ENCODE assay signal across 1 cellular context in the genomic region with DNA sequence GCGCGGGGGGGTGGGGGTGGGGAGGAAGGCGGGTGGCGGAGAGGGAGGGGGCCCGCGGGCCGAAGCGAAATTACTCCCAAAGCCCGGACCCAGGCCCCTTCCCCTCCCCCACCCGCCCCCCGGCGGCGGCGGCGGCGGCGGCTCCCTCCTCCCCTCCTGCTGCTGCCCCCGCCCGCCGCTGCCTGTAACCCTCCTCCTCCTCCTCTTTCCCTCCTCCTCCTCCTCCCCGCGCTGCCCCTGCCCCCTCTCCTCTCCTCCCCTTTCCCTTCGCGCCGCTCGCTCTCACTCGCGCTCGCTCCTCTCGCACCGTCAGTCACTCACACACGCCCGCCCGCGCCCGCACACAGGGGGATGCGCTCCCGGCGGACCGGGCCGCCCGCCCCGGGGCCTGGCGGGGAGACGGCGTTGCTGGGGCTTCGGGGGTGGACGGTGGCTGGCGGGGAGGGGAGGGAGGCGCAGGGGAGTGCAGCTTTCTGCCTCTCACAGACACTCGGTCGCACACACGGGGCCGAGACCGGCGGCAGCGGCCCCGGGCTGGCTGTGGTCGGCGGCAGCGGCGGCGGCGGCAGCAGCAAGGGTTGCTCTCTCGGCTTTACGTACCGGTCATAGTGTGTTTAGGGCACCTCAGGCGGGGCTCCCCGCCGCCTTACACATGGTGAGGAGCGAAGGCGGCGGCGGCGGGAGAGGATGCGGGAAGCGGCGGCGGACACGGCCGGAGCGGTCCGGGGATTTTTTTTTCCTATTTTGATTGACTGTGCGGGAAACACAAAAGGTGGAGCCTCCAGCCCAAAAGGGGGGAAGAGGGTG.
TF ChIP-seq lines count a peak whose summit lies in the region.

No MANE protein-coding gene starts in this region.

TF ChIP-seq in HepG2, 621 proteins besides CTCF, POLR2A, EP300 and RAD21 (continued from another document and continues in another):
- TF ChIP-seq E2F1 (CRISPR knock-in tag; IDR thresholded peaks at IDR 0.05) = peak; percentile 68; the same call in 1 of the 2 replicates
- TF ChIP-seq, protein P1, sequence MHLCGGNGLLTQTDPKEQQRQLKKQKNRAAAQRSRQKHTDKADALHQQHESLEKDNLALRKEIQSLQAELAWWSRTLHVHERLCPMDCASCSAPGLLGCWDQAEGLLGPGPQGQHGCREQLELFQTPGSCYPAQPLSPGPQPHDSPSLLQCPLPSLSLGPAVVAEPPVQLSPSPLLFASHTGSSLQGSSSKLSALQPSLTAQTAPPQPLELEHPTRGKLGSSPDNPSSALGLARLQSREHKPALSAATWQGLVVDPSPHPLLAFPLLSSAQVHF (CRISPR knock-in tag; IDR thresholded peaks at IDR 0.05) = peak; percentile 95
- TF ChIP-seq BRD4 (CRISPR knock-in tag; IDR thresholded peaks at IDR 0.05) = 0 out of 2 replicates have a peak, but pooled peaks have one; percentile 12
- 0 out of 2 replicates have a peak, but pooled peaks have one; percentile 17 for TF ChIP-seq ZNF24 (IDR thresholded peaks at IDR 0.05)
- TF ChIP-seq SMAD3 (CRISPR knock-in tag; IDR thresholded peaks at IDR 0.05) = no peak
- peak; percentile 68 for TF ChIP-seq PATZ1 (CRISPR knock-in tag; IDR thresholded peaks at IDR 0.05)
- TF ChIP-seq KAT7 (CRISPR knock-in tag; IDR thresholded peaks at IDR 0.05; ENCODE audit: borderline replicate concordance) = no peak; the same call in 1 of the 2 replicates
- TF ChIP-seq MXD3 (CRISPR knock-in tag; IDR thresholded peaks at IDR 0.05) = no peak
- peak; percentile 85 for TF ChIP-seq ZNF780A (CRISPR knock-in tag; IDR thresholded peaks at IDR 0.05)
- peak; percentile 50 for TF ChIP-seq ZNF547 (CRISPR knock-in tag; IDR thresholded peaks at IDR 0.05)
- TF ChIP-seq ZNF282 (IDR thresholded peaks at IDR 0.05; ENCODE audit: partially characterized antibody) = no peak
- 0 out of 2 replicates have a peak, but pooled peaks have one; percentile 33 for TF ChIP-seq ETS1 (CRISPR knock-in tag; IDR thresholded peaks at IDR 0.05)
- TF ChIP-seq SP5 (CRISPR knock-in tag; IDR thresholded peaks at IDR 0.05; ENCODE audit: borderline replicate concordance, low read depth) = peak; percentile 45; the same call in 1 of the 2 replicates
- TF ChIP-seq, protein P2, sequence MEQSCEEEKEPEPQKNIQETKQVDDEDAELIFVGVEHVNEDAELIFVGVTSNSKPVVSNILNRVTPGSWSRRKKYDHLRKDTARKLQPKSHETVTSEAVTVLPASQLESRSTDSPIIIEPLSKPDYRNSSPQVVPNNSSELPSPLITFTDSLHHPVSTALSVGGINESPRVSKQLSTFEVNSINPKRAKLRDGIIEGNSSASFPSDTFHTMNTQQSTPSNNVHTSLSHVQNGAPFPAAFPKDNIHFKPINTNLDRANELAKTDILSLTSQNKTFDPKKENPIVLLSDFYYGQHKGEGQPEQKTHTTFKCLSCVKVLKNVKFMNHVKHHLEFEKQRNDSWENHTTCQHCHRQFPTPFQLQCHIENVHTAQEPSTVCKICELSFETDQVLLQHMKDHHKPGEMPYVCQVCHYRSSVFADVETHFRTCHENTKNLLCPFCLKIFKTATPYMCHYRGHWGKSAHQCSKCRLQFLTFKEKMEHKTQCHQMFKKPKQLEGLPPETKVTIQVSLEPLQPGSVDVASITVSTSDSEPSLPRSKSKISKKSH (CRISPR knock-in tag; IDR thresholded peaks at IDR 0.05; ENCODE audit: borderline replicate concordance) = no peak
- TF ChIP-seq ZNF274 (CRISPR knock-in tag; IDR thresholded peaks at IDR 0.05) = peak; percentile 24
- TF ChIP-seq ZNF557 (CRISPR knock-in tag; IDR thresholded peaks at IDR 0.05) = 0 out of 2 replicates have a peak, but pooled peaks have one; percentile 32
- no peak for TF ChIP-seq NFYC (CRISPR knock-in tag; IDR thresholded peaks at IDR 0.05)
- TF ChIP-seq, protein P3, sequence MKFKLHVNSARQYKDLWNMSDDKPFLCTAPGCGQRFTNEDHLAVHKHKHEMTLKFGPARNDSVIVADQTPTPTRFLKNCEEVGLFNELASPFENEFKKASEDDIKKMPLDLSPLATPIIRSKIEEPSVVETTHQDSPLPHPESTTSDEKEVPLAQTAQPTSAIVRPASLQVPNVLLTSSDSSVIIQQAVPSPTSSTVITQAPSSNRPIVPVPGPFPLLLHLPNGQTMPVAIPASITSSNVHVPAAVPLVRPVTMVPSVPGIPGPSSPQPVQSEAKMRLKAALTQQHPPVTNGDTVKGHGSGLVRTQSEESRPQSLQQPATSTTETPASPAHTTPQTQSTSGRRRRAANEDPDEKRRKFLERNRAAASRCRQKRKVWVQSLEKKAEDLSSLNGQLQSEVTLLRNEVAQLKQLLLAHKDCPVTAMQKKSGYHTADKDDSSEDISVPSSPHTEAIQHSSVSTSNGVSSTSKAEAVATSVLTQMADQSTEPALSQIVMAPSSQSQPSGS (CRISPR knock-in tag; IDR thresholded peaks at IDR 0.05) = peak; percentile 28; the same call in 1 of the 2 replicates
- peak; percentile 85 for TF ChIP-seq HOXA9 (CRISPR knock-in tag; IDR thresholded peaks at IDR 0.05; ENCODE audit: borderline replicate concordance)
- 0 out of 2 replicates have a peak, but pooled peaks have one; percentile 4 for TF ChIP-seq ZNF607 (CRISPR knock-in tag; IDR thresholded peaks at IDR 0.05; ENCODE audit: borderline replicate concordance)
- peak; percentile 87; the same call in 1 of the 2 replicates for TF ChIP-seq CSRNP2 (CRISPR knock-in tag; conservative IDR thresholded peaks at IDR 0.05; ENCODE audit: low read depth)
- no peak for TF ChIP-seq ZNF646 (CRISPR knock-in tag; IDR thresholded peaks at IDR 0.05)
- TF ChIP-seq YEATS4 (CRISPR knock-in tag; IDR thresholded peaks at IDR 0.05; ENCODE audit: borderline replicate concordance) = peak; percentile 20; the same call in 1 of the 2 replicates
- peak; percentile 34; the same call in 1 of the 2 replicates for TF ChIP-seq JUNB (CRISPR knock-in tag; IDR thresholded peaks at IDR 0.05; ENCODE audit: borderline replicate concordance)
- TF ChIP-seq TOE1 (CRISPR knock-in tag; IDR thresholded peaks at IDR 0.05) = 0 out of 2 replicates have a peak, but pooled peaks have one; percentile 5
- peak; percentile 42 for TF ChIP-seq TAF1 (CRISPR knock-in tag; IDR thresholded peaks at IDR 0.05)
- TF ChIP-seq, protein P4, sequence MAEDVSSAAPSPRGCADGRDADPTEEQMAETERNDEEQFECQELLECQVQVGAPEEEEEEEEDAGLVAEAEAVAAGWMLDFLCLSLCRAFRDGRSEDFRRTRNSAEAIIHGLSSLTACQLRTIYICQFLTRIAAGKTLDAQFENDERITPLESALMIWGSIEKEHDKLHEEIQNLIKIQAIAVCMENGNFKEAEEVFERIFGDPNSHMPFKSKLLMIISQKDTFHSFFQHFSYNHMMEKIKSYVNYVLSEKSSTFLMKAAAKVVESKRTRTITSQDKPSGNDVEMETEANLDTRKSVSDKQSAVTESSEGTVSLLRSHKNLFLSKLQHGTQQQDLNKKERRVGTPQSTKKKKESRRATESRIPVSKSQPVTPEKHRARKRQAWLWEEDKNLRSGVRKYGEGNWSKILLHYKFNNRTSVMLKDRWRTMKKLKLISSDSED (CRISPR knock-in tag; IDR thresholded peaks at IDR 0.05) = peak; percentile 58; the same call in 1 of the 2 replicates
- peak; percentile 21; the same call in 1 of the 2 replicates for TF ChIP-seq ZNF546 (CRISPR knock-in tag; conservative IDR thresholded peaks at IDR 0.05)
- no peak for TF ChIP-seq EEA1 (CRISPR knock-in tag; IDR thresholded peaks at IDR 0.05; ENCODE audit: borderline replicate concordance)
